Comparison of ENCODE assay signal across 8 cellular contexts in genomic region chr16:785563-786535, GRCh38. TPM values are rescaled to one million over a fixed set of nuclear protein-coding genes. Genes with fewer than 3 reads are reported as not detected.
DNase-seq lines count a peak whose midpoint lies in the region; TF ChIP-seq lines count a peak whose summit lies in the region.

No MANE protein-coding gene starts in this region.

- intact Hi-C loops in activated T-helper 1 cell treated with anti-CD3 and anti-CD28 coated beads, Interleukin-12 subunit alpha, Interleukin-12 subunit beta, Interleukin-2, Interleukin-4 antibody, amounts not matched to agents 30 ng/mL and 10 ng/mL and 1 ng/mL, durations not matched to agents 14 hours and 24 hours and 36 hours (cut with micrococcal nuclease), result loop anchor here (1.0 to 5.0 kb wide), 4 partner anchors 44 to 636 kb away; partner anchors contain the start of genes CIAO3, METTL26 and UQCC4

- no peaks in the 10 kb centered on the region for H3K27me3 Mint-ChIP-seq in activated T-helper 1 cell treated with anti-CD3 and anti-CD28 coated beads, Interleukin-12 subunit alpha, Interleukin-12 subunit beta, Interleukin-2, Interleukin-4 antibody, amounts not matched to agents 30 ng/mL and 10 ng/mL and 1 ng/mL, durations not matched to agents 14 hours and 24 hours and 36 hours (ENCODE audit: insufficient read depth)

- no peak overlapping the region for H3K9ac ChIP-seq in OCI-LY3 (ENCODE audit: low read length)

- peaks cover 2% of the 10 kb centered on the region for H3K36me3 Mint-ChIP-seq in activated T-helper 1 cell treated with anti-CD3 and anti-CD28 coated beads, Interleukin-12 subunit alpha, Interleukin-12 subunit beta, Interleukin-2, Interleukin-4 antibody, amounts not matched to agents 30 ng/mL and 10 ng/mL and 1 ng/mL, durations not matched to agents 14 hours and 24 hours and 36 hours (ENCODE audit: low read depth)

- no peak for TF ChIP-seq EP300 in suprapubic skin (IDR thresholded peaks at IDR 0.05)

- H3K4me1 ChIP-seq in OCI-LY3 (ENCODE audit: low read length) (peaks cover 12% of the 10 kb centered on the region), neutrophil (ENCODE audit: control insufficient read depth in 1 of 2, insufficient read depth in 1 of 2, low read depth in 1 of 2, low read length in 1 of 2) (peaks cover 19 to 20% of the 10 kb centered on the region in 2 experiments), suprapubic skin (peaks cover 48% of the 10 kb centered on the region)

- H3K4me3 Mint-ChIP-seq in activated T-helper 1 cell treated with anti-CD3 and anti-CD28 coated beads, Interleukin-12 subunit alpha, Interleukin-12 subunit beta, Interleukin-2, Interleukin-4 antibody, amounts not matched to agents 30 ng/mL and 10 ng/mL and 1 ng/mL, durations not matched to agents 14 hours and 24 hours and 36 hours, result peak overlapping the region; percentile 92

- peak; percentile 60 for DNase-seq in activated T-helper 1 cell treated with anti-CD3 and anti-CD28 coated beads, Interleukin-12 subunit alpha, Interleukin-12 subunit beta, Interleukin-2, Interleukin-4 antibody, amounts not matched to agents 30 ng/mL and 10 ng/mL and 1 ng/mL, durations not matched to agents 14 hours and 24 hours and 36 hours (ENCODE audit: low spot score)
- DNase-seq in fibroblast of pulmonary artery (ENCODE audit: low read depth) (peak; percentile 59), suprapubic skin (ENCODE audit: low spot score in 2 of 2) (peak in 1 of 2 donors; percentile 88), GF-D8 (lab: John Stamatoyannopoulos, UW) (no peak), HCEC 1CT (no peak)

- H3K36me3 ChIP-seq in OCI-LY3 (replicated peaks; ENCODE audit: low read depth, low read length) (peaks cover 3% of the 10 kb centered on the region), neutrophil (peaks cover 25% of the 10 kb centered on the region), suprapubic skin (peaks cover 16% of the 10 kb centered on the region)

- 62% methylated on average over 40 of the region's 58 CpGs for WGBS in suprapubic skin

- H2AFZ ChIP-seq in OCI-LY3 (ENCODE audit: low read depth, low read length), result no peak overlapping the region

- no peak overlapping the region for H3K4me3 ChIP-seq in OCI-LY3 (ENCODE audit: low read length)
- H3K4me3 ChIP-seq in fibroblast of pulmonary artery (replicated peaks; ENCODE audit: low read depth, low read length), result no peak overlapping the region
- no peak overlapping the region for H3K4me3 ChIP-seq in neutrophil (ENCODE audit: low read depth in 1 of 2, low read length in 1 of 2)
- H3K4me3 ChIP-seq in suprapubic skin, result no peak overlapping the region

- H4K20me1 ChIP-seq in OCI-LY3 (ENCODE audit: insufficient read depth, low read length), result no peaks in the 10 kb centered on the region

- H3K9me3 Mint-ChIP-seq in activated T-helper 1 cell treated with anti-CD3 and anti-CD28 coated beads, Interleukin-12 subunit alpha, Interleukin-12 subunit beta, Interleukin-2, Interleukin-4 antibody, amounts not matched to agents 30 ng/mL and 10 ng/mL and 1 ng/mL, durations not matched to agents 14 hours and 24 hours and 36 hours, result no peaks in the 10 kb centered on the region

- H3K27ac Mint-ChIP-seq in activated T-helper 1 cell treated with anti-CD3 and anti-CD28 coated beads, Interleukin-12 subunit alpha, Interleukin-12 subunit beta, Interleukin-2, Interleukin-4 antibody, amounts not matched to agents 30 ng/mL and 10 ng/mL and 1 ng/mL, durations not matched to agents 14 hours and 24 hours and 36 hours, result no peak overlapping the region

- no peaks in the 10 kb centered on the region for H3K4me1 Mint-ChIP-seq in activated T-helper 1 cell treated with anti-CD3 and anti-CD28 coated beads, Interleukin-12 subunit alpha, Interleukin-12 subunit beta, Interleukin-2, Interleukin-4 antibody, amounts not matched to agents 30 ng/mL and 10 ng/mL and 1 ng/mL, durations not matched to agents 14 hours and 24 hours and 36 hours (ENCODE audit: low read depth)

- no peak for TF ChIP-seq POLR2A in suprapubic skin (IDR thresholded peaks at IDR 0.05)

- H3K27ac ChIP-seq in OCI-LY3 (ENCODE audit: low read length), result no peak overlapping the region
- H3K27ac ChIP-seq in neutrophil, result no peak overlapping the region
- no peak overlapping the region for H3K27ac ChIP-seq in suprapubic skin

- H3K9me3 ChIP-seq in OCI-LY3 (ENCODE audit: insufficient read depth, low read length), result no peaks in the 10 kb centered on the region
- H3K9me3 ChIP-seq in neutrophil, result no peaks in the 10 kb centered on the region
- no peaks in the 10 kb centered on the region for H3K9me3 ChIP-seq in suprapubic skin

- H3K4me2 ChIP-seq in OCI-LY3 (ENCODE audit: low read length), result no peak overlapping the region

- TF ChIP-seq CTCF in GM12873 (IDR thresholded peaks at IDR 0.05; ENCODE audit: insufficient read depth, low read depth, low read length, missing control alignments), result peak; percentile 86
- TF ChIP-seq CTCF in OCI-LY3 (IDR thresholded peaks at IDR 0.05; ENCODE audit: low read depth, low read length), result peak; percentile 82
- peak; percentile 60 for TF ChIP-seq CTCF in fibroblast of pulmonary artery (IDR thresholded peaks at IDR 0.05; ENCODE audit: low read length, missing control alignments)
- peak; percentile 60 for TF ChIP-seq CTCF in neutrophil (IDR thresholded peaks at IDR 0.05)
- TF ChIP-seq CTCF in suprapubic skin (IDR thresholded peaks at IDR 0.05), result peak; percentile 64 to 78

- H3K27me3 ChIP-seq in OCI-LY3 (ENCODE audit: low read depth, low read length) (peaks cover 6% of the 10 kb centered on the region; the same call in 1 of the 2 replicates), neutrophil (peaks cover 25% of the 10 kb centered on the region), suprapubic skin (peaks cover 22% of the 10 kb centered on the region)

- H3K79me2 ChIP-seq in OCI-LY3 (ENCODE audit: low read length), result peaks cover 25% of the 10 kb centered on the region

RNA-seq across cellular contexts. Expression of gene RPUSD1, which starts 2.3 kb away (rescaled TPM):
- 49.4 and 49.9 TPM in 2 replicates for total RNA-seq in activated T-helper 1 cell treated with anti-CD3 and anti-CD28 coated beads, Interleukin-12 subunit alpha, Interleukin-12 subunit beta, Interleukin-2, Interleukin-4 antibody, amounts not matched to agents 30 ng/mL and 10 ng/mL and 1 ng/mL, durations not matched to agents 14 hours and 24 hours and 36 hours
- 10 to 100 TPM; 13.6 to 27.1 (median 21.8) TPM for total RNA-seq in suprapubic skin

RNA-seq across cellular contexts. Expression of gene CHTF18, which starts 2.6 kb away (rescaled TPM):
- 142 and 154 TPM in 2 replicates for total RNA-seq in activated T-helper 1 cell treated with anti-CD3 and anti-CD28 coated beads, Interleukin-12 subunit alpha, Interleukin-12 subunit beta, Interleukin-2, Interleukin-4 antibody, amounts not matched to agents 30 ng/mL and 10 ng/mL and 1 ng/mL, durations not matched to agents 14 hours and 24 hours and 36 hours
- 10 to 100 TPM; 12.6 to 22.3 (median 17.3) TPM for total RNA-seq in suprapubic skin

RNA-seq across cellular contexts. Expression of gene GNG13, which starts 14.7 kb away (rescaled TPM):
- total RNA-seq in activated T-helper 1 cell treated with anti-CD3 and anti-CD28 coated beads, Interleukin-12 subunit alpha, Interleukin-12 subunit beta, Interleukin-2, Interleukin-4 antibody, amounts not matched to agents 30 ng/mL and 10 ng/mL and 1 ng/mL, durations not matched to agents 14 hours and 24 hours and 36 hours, result not detected in 2 replicates
- total RNA-seq in suprapubic skin, result not detected

RNA-seq across cellular contexts. Expression of gene MSLN, which starts 25.3 kb away (rescaled TPM):
- total RNA-seq in activated T-helper 1 cell treated with anti-CD3 and anti-CD28 coated beads, Interleukin-12 subunit alpha, Interleukin-12 subunit beta, Interleukin-2, Interleukin-4 antibody, amounts not matched to agents 30 ng/mL and 10 ng/mL and 1 ng/mL, durations not matched to agents 14 hours and 24 hours and 36 hours, result not detected in 2 replicates
- 1 to 10 TPM in 1 of 4 donors, under 1 TPM in 2, not detected in 1; 0.31 to 7.3 (median 0.49) TPM for total RNA-seq in suprapubic skin

RNA-seq across cellular contexts. Expression of gene CIAO3, which starts 45.1 kb away (rescaled TPM):
- total RNA-seq in activated T-helper 1 cell treated with anti-CD3 and anti-CD28 coated beads, Interleukin-12 subunit alpha, Interleukin-12 subunit beta, Interleukin-2, Interleukin-4 antibody, amounts not matched to agents 30 ng/mL and 10 ng/mL and 1 ng/mL, durations not matched to agents 14 hours and 24 hours and 36 hours, result 41.0 and 43.1 TPM in 2 replicates
- total RNA-seq in suprapubic skin, result 100 to 1,000 TPM in 1 of 4 donors, 10 to 100 TPM in 3; 35.2 to 110 (median 52.0) TPM

Comparison
In these comparisons a context has a peak if more than half of its experiments do, and no peak if none do; other contexts are left out.
1. DNase-seq: peak in activated T-helper 1 cell treated with anti-CD3 and anti-CD28 coated beads, Interleukin-12 subunit alpha, Interleukin-12 subunit beta, Interleukin-2, Interleukin-4 antibody, amounts not matched to agents 30 ng/mL and 10 ng/mL and 1 ng/mL, durations not matched to agents 14 hours and 24 hours and 36 hours (single experiment) and fibroblast of pulmonary artery (single experiment); none in GF-D8 (single experiment) and HCEC 1CT (single experiment).
2. Peak in every context shown above with its lines, with median percentiles within 50 percentile points of each other: CTCF ChIP-seq.